ENCODE assay signal across 8 cellular contexts in the genomic region with DNA sequence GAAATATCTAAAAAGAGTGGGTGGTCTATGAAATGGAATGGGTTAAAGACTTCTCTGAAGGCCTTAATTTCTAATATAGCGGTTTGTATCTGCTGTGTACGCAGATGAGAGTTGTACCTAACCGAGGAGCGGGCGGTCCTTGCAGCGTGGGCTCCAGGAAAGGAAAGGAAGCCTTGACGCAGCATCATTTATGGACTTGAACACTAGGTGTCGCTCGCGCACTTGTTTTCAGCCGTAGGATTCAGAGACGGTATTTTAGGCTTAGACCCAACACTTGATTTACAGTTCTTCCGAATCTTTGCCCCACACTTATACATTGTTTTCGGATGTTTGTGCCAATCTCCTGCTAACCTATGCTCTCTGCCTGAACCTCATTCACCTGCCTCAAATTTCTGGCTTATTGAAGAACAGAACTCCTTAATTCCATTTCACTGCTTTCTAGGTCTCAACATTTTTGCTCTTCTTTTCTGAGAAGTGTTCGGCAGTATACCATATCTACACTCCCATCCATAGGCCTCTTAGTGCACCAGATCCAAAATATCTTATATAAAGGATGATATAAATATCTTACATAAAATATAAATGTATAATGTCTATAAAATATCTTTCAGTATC. TPM values are rescaled to one million over a fixed set of nuclear protein-coding genes. Genes with fewer than 3 reads are reported as not detected.
DNase-seq lines count a peak whose midpoint lies in the region; ATAC-seq and TF ChIP-seq lines count a peak whose summit lies in the region.

No MANE protein-coding gene starts in this region.

- H3K4me3 ChIP-seq in adipocyte (ENCODE audit: low read length) = no peak overlapping the region
- H3K4me3 ChIP-seq in left ventricle myocardium inferior = no peak overlapping the region
- H3K4me3 ChIP-seq in retinal pigment epithelial cell (ENCODE audit: low read length) = no peak overlapping the region

- H3K9ac ChIP-seq in adipocyte (ENCODE audit: low read length) = no peak overlapping the region

- no peaks in the 10 kb centered on the region for H3K4me1 ChIP-seq in adipocyte (ENCODE audit: control insufficient read depth, insufficient read depth, low read length)
- H3K4me1 ChIP-seq in left ventricle myocardium inferior = no peaks in the 10 kb centered on the region

- in situ Hi-C loops in GM13977 (cut with MboI; ENCODE audit: low pct_unique_long_range_greater_than_20kb, low sequenced_read_pairs, unreplicated experiment) = no loop called here

- H3K27ac ChIP-seq in left ventricle myocardium inferior (replicated peaks) = no peak overlapping the region

- no peaks in the 10 kb centered on the region for H3K36me3 ChIP-seq in adipocyte (ENCODE audit: control insufficient read depth, insufficient read depth, low read length, severe bottlenecking)
- H3K36me3 ChIP-seq in left ventricle myocardium inferior = no peaks in the 10 kb centered on the region

- TF ChIP-seq CTCF in GM13977 (IDR thresholded peaks at IDR 0.05; ENCODE audit: extremely low read depth, insufficient read depth, missing control alignments) = peak; percentile 89
- TF ChIP-seq CTCF in left ventricle myocardium inferior (IDR thresholded peaks at IDR 0.05; ENCODE audit: borderline replicate concordance) = peak; percentile 83
- peak; percentile 86 for TF ChIP-seq CTCF in retinal pigment epithelial cell (conservative IDR thresholded peaks at IDR 0.05; ENCODE audit: low read depth, low read length)

- intact Hi-C loops in left ventricle myocardium inferior (cut with micrococcal nuclease) = no loop called here

- H3K9me3 ChIP-seq in adipocyte (ENCODE audit: control insufficient read depth, low read length) (peaks cover 7% of the 10 kb centered on the region), left ventricle myocardium inferior (replicated peaks) (peaks cover 4% of the 10 kb centered on the region)

- ATAC-seq in HG02678 (IDR thresholded peaks at IDR 0.05; ENCODE audit: unreplicated experiment) = peak; percentile 96

- DNase-seq in GM13977 (ENCODE audit: low spot score) (peak; percentile 63), NCI-H128 (lab: John Stamatoyannopoulos, UW; ENCODE audit: unreplicated experiment) (peak; percentile 19), SW 1271 (lab: John Stamatoyannopoulos, UW) (peak; percentile 24 to 39), adipocyte (ENCODE audit: low read depth) (peak; percentile 90), left ventricle myocardium inferior (peak; percentile 46), retinal pigment epithelial cell (ENCODE audit: low read depth) (peak; percentile 23), cerebellar nuclear complex (lab: John Stamatoyannopoulos, UW) (no peak)

- H3K27me3 ChIP-seq in adipocyte (replicated peaks; ENCODE audit: control insufficient read depth, insufficient read depth, low read length) (peaks cover 7% of the 10 kb centered on the region), left ventricle myocardium inferior (ENCODE audit: low read depth) (peaks cover 4% of the 10 kb centered on the region)

RNA-seq across cellular contexts. Expression of a gene that starts 48.9 kb away (rescaled TPM):
- 2.2 TPM for total RNA-seq in left ventricle myocardium inferior

Comparison
In these comparisons a context has a peak if more than half of its experiments do, and no peak if none do; other contexts are left out.
1. DNase-seq: peak in GM13977 (single experiment), NCI-H128 (single experiment), SW 1271 (2 of 2), adipocyte (single experiment), left ventricle myocardium inferior (single experiment) and retinal pigment epithelial cell (single experiment); none in cerebellar nuclear complex (0 of 2).
2. Peak in every context shown above with its lines, with median percentiles within 50 percentile points of each other: CTCF ChIP-seq.